10 cellular contexts compared by ENCODE assay signal in genomic region chr16:89485701-89486246, GRCh38. TPM values are rescaled to one million over a fixed set of nuclear protein-coding genes. Genes with fewer than 3 reads are reported as not detected.
DNase-seq lines count a peak whose midpoint lies in the region; ATAC-seq, FAIRE-seq and TF ChIP-seq lines count a peak whose summit lies in the region.
"Had no signal": no experiment of that assay in that cellular context is flagged by ENCODE, and none has a peak within 500 bp of the region (broad histone marks: within the 10 kb centered on the region; RNA-seq: fewer than 3 reads in every experiment).

No MANE protein-coding gene starts in this region.

- peaks cover 75% of the 10 kb centered on the region for H4K20me1 ChIP-seq in Loucy (ENCODE audit: insufficient read depth, low read length, poor library complexity, severe bottlenecking)

- TF ChIP-seq CTCF in Loucy (conservative IDR thresholded peaks at IDR 0.05; ENCODE audit: low read length) (no peak), nephron progenitor cell (IDR thresholded peaks at IDR 0.05) (no peak)

- H3K9me3 Mint-ChIP-seq in CD8-positive, alpha-beta memory T cell, result peaks cover 0 to 2% (median 2%) of the 10 kb centered on the region in 5 donors
- H3K9me3 Mint-ChIP-seq in nephron progenitor cell, result no peaks in the 10 kb centered on the region

- no peaks in the 10 kb centered on the region for H3K9me3 ChIP-seq in CD8-positive, alpha-beta memory T cell (ENCODE audit: low read length)
- no peaks in the 10 kb centered on the region for H3K9me3 ChIP-seq in Loucy (ENCODE audit: insufficient read depth, low read depth, low read length)
- no peaks in the 10 kb centered on the region for H3K9me3 ChIP-seq in adipocyte (ENCODE audit: control insufficient read depth, low read length)
- no peaks in the 10 kb centered on the region for H3K9me3 ChIP-seq in small intestine (ENCODE audit: control insufficient read depth, low read depth)

- H3K36me3 ChIP-seq in CD8-positive, alpha-beta memory T cell (ENCODE audit: insufficient read depth, low read length), result no peaks in the 10 kb centered on the region
- H3K36me3 ChIP-seq in Loucy (ENCODE audit: insufficient read depth, low read length), result no peaks in the 10 kb centered on the region
- no peaks in the 10 kb centered on the region for H3K36me3 ChIP-seq in adipocyte (ENCODE audit: control insufficient read depth, insufficient read depth, low read length, severe bottlenecking)
- no peaks in the 10 kb centered on the region for H3K36me3 ChIP-seq in small intestine (ENCODE audit: control insufficient read depth in 2 of 2, insufficient read depth in 2 of 2, low read length in 2 of 2)

- WGBS in small intestine, 3 donors, result 9 to 27% (median 18%) methylated on average over 4 of the region's 4 CpGs

- H3K27ac ChIP-seq in CD8-positive, alpha-beta memory T cell (ENCODE audit: low read depth, low read length), result no peak overlapping the region
- no peak overlapping the region for H3K27ac ChIP-seq in small intestine (ENCODE audit: low read depth in 1 of 2, low read length in 1 of 2)
- H3K27ac ChIP-seq: SK-N-MC had no signal

- POLR2A ChIA-PET in CD8-positive, alpha-beta memory T cell (lab: Charles Lee), result interaction anchor here (0.6 to 1.0 kb wide), 3 partner anchors 14 to 169 kb away, joined by 3 to 8 read pairs (median 4); no protein-coding TSS in a partner anchor

- no peaks in the 10 kb centered on the region for H3K9me2 ChIP-seq in Loucy (replicated peaks; ENCODE audit: low read depth, low read length)

- ATAC-seq in Right ventricle myocardium inferior (no peak), GM21619 (IDR thresholded peaks at IDR 0.05; ENCODE audit: unreplicated experiment) (no peak)

- H3K9ac ChIP-seq in Loucy (ENCODE audit: low read depth, low read length, poor library complexity, severe bottlenecking), result peak overlapping the region; percentile 39
- no peak overlapping the region for H3K9ac ChIP-seq in adipocyte (ENCODE audit: low read length)

- H3K36me3 Mint-ChIP-seq in CD8-positive, alpha-beta memory T cell, result peaks cover 0 to 41% (median 10%) of the 10 kb centered on the region in 3 donors
- H3K36me3 Mint-ChIP-seq in nephron progenitor cell (ENCODE audit: low read depth), result peaks cover 10% of the 10 kb centered on the region

- no peaks in the 10 kb centered on the region for H3F3A ChIP-seq in Loucy (ENCODE audit: low read depth)

- H3K27ac Mint-ChIP-seq in CD8-positive, alpha-beta memory T cell, result peak overlapping the region; percentile 81 to 98 (median 90)
- peak overlapping the region; percentile 46 for H3K27ac Mint-ChIP-seq in nephron progenitor cell

- DNase-seq in CD8-positive, alpha-beta memory T cell, result no peak
- peak; percentile 35 for DNase-seq in adipocyte (ENCODE audit: low read depth)
- DNase-seq in nephron progenitor cell, result no peak
- DNase-seq in DMS153 treated with DMSO at 0.1 percent for 48 hours (lab: John Stamatoyannopoulos, UW; ENCODE audit: unreplicated experiment), result no peak
- no peak for DNase-seq in small intestine
- DNase-seq in Right ventricle myocardium inferior (ENCODE audit: missing footprints), result no peak

- no peak for FAIRE-seq in small intestine (lab: Jason Lieb, UNC)

- H3K4me3 ChIP-seq in CD8-positive, alpha-beta memory T cell (ENCODE audit: low read length), result peak overlapping the region; percentile 29
- H3K4me3 ChIP-seq in Loucy (ENCODE audit: low read length, poor library complexity, severe bottlenecking), result peak overlapping the region; percentile 54
- no peak overlapping the region for H3K4me3 ChIP-seq in adipocyte (ENCODE audit: low read length)
- no peak overlapping the region for H3K4me3 ChIP-seq in small intestine (ENCODE audit: low read depth in 1 of 2, low read length in 2 of 2)
- H3K4me3 ChIP-seq: lung, SK-N-MC had no signal

- intact Hi-C loops in Right ventricle myocardium inferior (cut with DNase I), result loop anchor here (5.0 kb wide), 1 partner anchor 38 kb away; no protein-coding TSS in a partner anchor

- peaks cover 82% of the 10 kb centered on the region for H3K4me1 ChIP-seq in CD8-positive, alpha-beta memory T cell (ENCODE audit: insufficient read depth, low read length)
- peaks cover 34% of the 10 kb centered on the region for H3K4me1 ChIP-seq in Loucy (ENCODE audit: insufficient read depth, low read length, poor library complexity, severe bottlenecking)
- H3K4me1 ChIP-seq in adipocyte (ENCODE audit: control insufficient read depth, insufficient read depth, low read length), result peaks cover 68% of the 10 kb centered on the region
- H3K4me1 ChIP-seq in small intestine (ENCODE audit: control insufficient read depth in 2 of 2, insufficient read depth in 1 of 2, low read depth in 1 of 2, low read length in 1 of 2), result peaks cover 20 to 27% of the 10 kb centered on the region in 2 donors

- peaks cover 79 to 85% (median 85%) of the 10 kb centered on the region in 3 donors for H3K4me1 Mint-ChIP-seq in CD8-positive, alpha-beta memory T cell
- H3K4me1 Mint-ChIP-seq in nephron progenitor cell, result peaks cover 80% of the 10 kb centered on the region

- H3K4me2 ChIP-seq in Loucy (ENCODE audit: low read depth, low read length, poor library complexity, severe bottlenecking), result peak overlapping the region; percentile 89

- CTCF ChIA-PET in CD8-positive, alpha-beta memory T cell (lab: Charles Lee), result interaction anchor here (1.1 to 1.5 kb wide), 2 partner anchors 13 to 145 kb away, joined by 3 to 5 read pairs; no protein-coding TSS in a partner anchor

- H3K4me3 Mint-ChIP-seq in CD8-positive, alpha-beta memory T cell, result peak overlapping the region; percentile 67 to 89 (median 84)
- H3K4me3 Mint-ChIP-seq in nephron progenitor cell, result peak overlapping the region; percentile 4

- no peaks in the 10 kb centered on the region for H3K27me3 ChIP-seq in CD8-positive, alpha-beta memory T cell (ENCODE audit: insufficient read depth, low read length, poor library complexity, severe bottlenecking)
- H3K27me3 ChIP-seq in Loucy (ENCODE audit: insufficient read depth, low read length, poor library complexity, severe bottlenecking), result no peaks in the 10 kb centered on the region
- no peaks in the 10 kb centered on the region for H3K27me3 ChIP-seq in adipocyte (replicated peaks; ENCODE audit: control insufficient read depth, insufficient read depth, low read length)
- H3K27me3 ChIP-seq in small intestine (ENCODE audit: control insufficient read depth in 2 of 2, insufficient read depth in 2 of 2, low read length in 2 of 2), result no peaks in the 10 kb centered on the region

- H2AFZ ChIP-seq in Loucy (ENCODE audit: low read length), result no peak overlapping the region

- H3K79me2 ChIP-seq in Loucy (ENCODE audit: insufficient read depth, low read length), result peaks cover 84% of the 10 kb centered on the region

- H3K27me3 Mint-ChIP-seq in CD8-positive, alpha-beta memory T cell, result peaks cover 0 to 2% of the 10 kb centered on the region in 2 donors
- H3K27me3 Mint-ChIP-seq in nephron progenitor cell (ENCODE audit: low read depth, poor library complexity), result peaks cover 2% of the 10 kb centered on the region

RNA-seq across cellular contexts. Expression of gene ANKRD11, which starts 4.6 kb away (rescaled TPM):
- 100 to 1,000 TPM; 130 to 150 TPM for total RNA-seq in CD8-positive, alpha-beta memory T cell
- polyA plus RNA-seq in CD8-positive, alpha-beta memory T cell, result 39.8 TPM
- 10 to 100 TPM; 48.4 to 72.1 (median 59.0) TPM for polyA plus RNA-seq in small intestine
- total RNA-seq in Right ventricle myocardium inferior, result 64.9 TPM

RNA-seq across cellular contexts. Expression of gene SPG7, which starts 22.4 kb away (rescaled TPM):
- total RNA-seq in CD8-positive, alpha-beta memory T cell, result 10 to 100 TPM; 77.4 to 79.5 TPM
- polyA plus RNA-seq in CD8-positive, alpha-beta memory T cell, result 48.2 TPM
- 100 to 1,000 TPM in 2 of 3 donors, 10 to 100 TPM in 1; 89.1 to 245 (median 222) TPM for polyA plus RNA-seq in small intestine
- total RNA-seq in Right ventricle myocardium inferior, result 96.1 TPM

Comparison
In these comparisons a context has a peak if more than half of its experiments do, and no peak if none do; other contexts are left out.
1. H3K4me3 ChIP-seq: peak in CD8-positive, alpha-beta memory T cell (single experiment) and Loucy (single experiment); none in adipocyte (single experiment) and small intestine (0 of 2).